ENCODE assay signal across 18 cellular contexts in genomic region chr21:25691931-25692330, GRCh38. TPM values are rescaled to one million over a fixed set of nuclear protein-coding genes. Genes with fewer than 3 reads are reported as not detected.
"Had no signal": no experiment of that assay in that cellular context is flagged by ENCODE, and none has a peak within 500 bp of the region (broad histone marks: within the 10 kb centered on the region; RNA-seq: fewer than 3 reads in every experiment).

No MANE protein-coding gene starts in this region.

- H3K27ac Mint-ChIP-seq: natural killer cell, WTC11 had no signal

- H3K4me3 Mint-ChIP-seq: natural killer cell, WTC11 had no signal

- DNase-seq: activated gamma-delta T cell treated with Interleukin-2 at 50 U/mL for 16 hours; activated T-cell treated with anti-CD3 and anti-CD28 coated beads, Interleukin-2, amount 50 U/mL, for 1 hour; aorta; brain microvascular endothelial cell; central memory CD4-positive, alpha-beta T cell; effector memory CD4-positive, alpha-beta T cell; midbrain; natural killer cell; stimulated activated CD4-positive, alpha-beta T cell treated with anti-CD3 and anti-CD28 coated beads, Interleukin-12 subunit alpha, Interleukin-12 subunit beta, amount 100 ng/mL, for 4 hours; stimulated activated CD4-positive, alpha-beta T cell treated with anti-CD3 and anti-CD28 coated beads, Interleukin-4, amount 100 ng/mL, for 4 hours; stimulated activated naive CD8-positive, alpha-beta T cell treated with anti-CD3 and anti-CD28 coated beads, Interleukin-15, Interleukin-2, amounts not matched to agents 100 U/mL and 50 U/mL, for 24 hours; T1000; thyroid gland had no signal

- H3K36me3 ChIP-seq: brain microvascular endothelial cell, thyroid gland had no signal

- H3K4me1 Mint-ChIP-seq: natural killer cell, WTC11 had no signal

- H3K4me1 ChIP-seq: thyroid gland had no signal

- ATAC-seq: activated naive CD4-positive, alpha-beta T cell treated with anti-CD3 and anti-CD28 coated beads, Interleukin-2, amount 50 U/mL, for 72 hours; left lobe of liver; natural killer cell; stimulated activated naive CD8-positive, alpha-beta T cell treated with anti-CD3 and anti-CD28 coated beads, Interleukin-15, Interleukin-2, amounts not matched to agents 100 U/mL and 50 U/mL, for 24 hours; WTC11 had no signal

- H3K27me3 ChIP-seq: brain microvascular endothelial cell, esophagus muscularis mucosa, thyroid gland had no signal

- H3K27ac ChIP-seq: brain microvascular endothelial cell, esophagus muscularis mucosa, thyroid gland had no signal

- H3K4me3 ChIP-seq: esophagus muscularis mucosa, thyroid gland had no signal

- H3K9me3 Mint-ChIP-seq: activated naive CD4-positive, alpha-beta T cell treated with anti-CD3 and anti-CD28 coated beads, Interleukin-2, amount 50 U/mL, for 72 hours; natural killer cell had no signal

- H3K36me3 Mint-ChIP-seq: activated naive CD4-positive, alpha-beta T cell treated with anti-CD3 and anti-CD28 coated beads, Interleukin-2, amount 50 U/mL, for 72 hours; natural killer cell had no signal

- H3K9me3 ChIP-seq: esophagus muscularis mucosa, thyroid gland had no signal

RNA-seq across cellular contexts. Expression of gene JAM2, which starts 52.9 kb away (rescaled TPM):
- polyA plus RNA-seq: keratinocyte had no signal
